Comparison of ENCODE assay signal across 31 cellular contexts in genomic region chr13:84972907-84973306, GRCh38.
"Had no signal": no experiment of that assay in that cellular context is flagged by ENCODE, and none has a peak within 500 bp of the region (broad histone marks: within the 10 kb centered on the region; RNA-seq: fewer than 3 reads in every experiment).

No MANE protein-coding gene starts in this region.

- H3K9me3 ChIP-seq: ascending aorta, breast epithelium, colonic mucosa had no signal

- H3K36me3 ChIP-seq: ascending aorta, breast epithelium, cardiac muscle cell, colonic mucosa had no signal

- H3K4me1 Mint-ChIP-seq: activated CD4-positive, alpha-beta memory T cell treated with anti-CD3 and anti-CD28 coated beads, Interleukin-2, amount 10 ng/mL, durations not matched to agents 7 days and 5 days; activated CD4-positive, alpha-beta T cell treated with anti-CD3 and anti-CD28 coated beads, Interleukin-2, amount 10 ng/mL, durations not matched to agents 7 days and 5 days; activated naive CD4-positive, alpha-beta T cell treated with anti-CD3 and anti-CD28 coated beads, Interleukin-2, amount 10 ng/mL, durations not matched to agents 7 days and 5 days; activated naive CD8-positive, alpha-beta T cell treated with anti-CD3 and anti-CD28 coated beads, Interleukin-2, amount 10 ng/mL, durations not matched to agents 7 days and 5 days had no signal

- H3K27me3 Mint-ChIP-seq: activated CD4-positive, alpha-beta memory T cell treated with anti-CD3 and anti-CD28 coated beads, Interleukin-2, amount 10 ng/mL, durations not matched to agents 7 days and 5 days; activated CD4-positive, alpha-beta T cell treated with anti-CD3 and anti-CD28 coated beads, Interleukin-2, amount 10 ng/mL, durations not matched to agents 7 days and 5 days; activated naive CD4-positive, alpha-beta T cell treated with anti-CD3 and anti-CD28 coated beads, Interleukin-2, amount 10 ng/mL, durations not matched to agents 7 days and 5 days; activated naive CD8-positive, alpha-beta T cell treated with anti-CD3 and anti-CD28 coated beads, Interleukin-2, amount 10 ng/mL, durations not matched to agents 7 days and 5 days; activated T-cell treated with anti-CD3 and anti-CD28 coated beads, Interleukin-2, amount 50 U/mL, for 24 hours; brain had no signal

- H3K27me3 ChIP-seq: ascending aorta, breast epithelium, cardiac muscle cell, colonic mucosa had no signal

- H3K36me3 Mint-ChIP-seq: activated naive CD4-positive, alpha-beta T cell treated with anti-CD3 and anti-CD28 coated beads, Interleukin-2, amount 10 ng/mL, durations not matched to agents 7 days and 5 days; activated naive CD4-positive, alpha-beta T cell treated with anti-CD3 and anti-CD28 coated beads, Interleukin-2, amount 50 U/mL, for 72 hours; activated naive CD8-positive, alpha-beta T cell treated with anti-CD3 and anti-CD28 coated beads, Interleukin-2, amount 10 ng/mL, durations not matched to agents 7 days and 5 days; brain had no signal

- H3K27ac ChIP-seq: ascending aorta, breast epithelium, cardiac muscle cell, colonic mucosa, VCaP had no signal

- H3K4me1 ChIP-seq: ascending aorta, breast epithelium, colonic mucosa had no signal

- H3K9me3 Mint-ChIP-seq: activated CD4-positive, alpha-beta memory T cell treated with anti-CD3 and anti-CD28 coated beads, Interleukin-2, amount 10 ng/mL, durations not matched to agents 7 days and 5 days; activated CD4-positive, alpha-beta T cell treated with anti-CD3 and anti-CD28 coated beads, Interleukin-2, amount 10 ng/mL, durations not matched to agents 7 days and 5 days; activated naive CD4-positive, alpha-beta T cell treated with anti-CD3 and anti-CD28 coated beads, Interleukin-2, amount 10 ng/mL, durations not matched to agents 7 days and 5 days; activated naive CD4-positive, alpha-beta T cell treated with anti-CD3 and anti-CD28 coated beads, Interleukin-2, amount 50 U/mL, for 72 hours; activated naive CD8-positive, alpha-beta T cell treated with anti-CD3 and anti-CD28 coated beads, Interleukin-2, amount 10 ng/mL, durations not matched to agents 7 days and 5 days; activated T-cell treated with anti-CD3 and anti-CD28 coated beads, Interleukin-2, amount 50 U/mL, for 24 hours had no signal

- DNase-seq: activated CD4-positive, alpha-beta memory T cell treated with anti-CD3 and anti-CD28 coated beads, Interleukin-2, amount 10 ng/mL, durations not matched to agents 7 days and 5 days; activated CD4-positive, alpha-beta T cell treated with anti-CD3 and anti-CD28 coated beads for 1 hour; activated CD4-positive, alpha-beta T cell treated with anti-CD3 and anti-CD28 coated beads for 4 hours; activated CD4-positive, alpha-beta T cell treated with anti-CD3 and anti-CD28 coated beads, Interleukin-2, amount 10 ng/mL, durations not matched to agents 7 days and 5 days; activated CD4-positive, alpha-beta T cell treated with anti-CD3 and anti-CD28 coated beads, Interleukin-2, amount 50 U/mL, for 4 hours; activated CD8-positive, alpha-beta memory T cell treated with anti-CD3 and anti-CD28 coated beads, Interleukin-2, amount 50 U/mL, for 48 hours; activated gamma-delta T cell; activated naive CD4-positive, alpha-beta T cell; activated naive CD4-positive, alpha-beta T cell treated with anti-CD3 and anti-CD28 coated beads, Interleukin-2, amount 10 ng/mL, durations not matched to agents 7 days and 5 days; activated naive CD8-positive, alpha-beta T cell treated with anti-CD3 and anti-CD28 coated beads, Interleukin-2, amount 10 ng/mL, durations not matched to agents 7 days and 5 days; activated T-cell treated with anti-CD3 and anti-CD28 coated beads for 4 hours; activated T-cell treated with anti-CD3 and anti-CD28 coated beads, Interleukin-2, amount 50 U/mL, for 24 hours; activated T-cell treated with anti-CD3 and anti-CD28 coated beads, Interleukin-2, amount 50 U/mL, for 72 hours; central memory CD4-positive, alpha-beta T cell; cerebellar nuclear complex; colonic mucosa; effector CD8-positive, alpha-beta T cell; foreskin fibroblast; head of caudate nucleus; T-helper 2 cell had no signal

- H3K4me3 ChIP-seq: ascending aorta, breast epithelium, cardiac muscle cell, colonic mucosa had no signal

- FAIRE-seq: endometrium, frontal cortex, TTC549 had no signal

- H3K4me3 Mint-ChIP-seq: activated CD4-positive, alpha-beta memory T cell treated with anti-CD3 and anti-CD28 coated beads, Interleukin-2, amount 10 ng/mL, durations not matched to agents 7 days and 5 days; activated CD4-positive, alpha-beta T cell treated with anti-CD3 and anti-CD28 coated beads, Interleukin-2, amount 10 ng/mL, durations not matched to agents 7 days and 5 days; activated naive CD4-positive, alpha-beta T cell treated with anti-CD3 and anti-CD28 coated beads, Interleukin-2, amount 10 ng/mL, durations not matched to agents 7 days and 5 days; activated naive CD8-positive, alpha-beta T cell treated with anti-CD3 and anti-CD28 coated beads, Interleukin-2, amount 10 ng/mL, durations not matched to agents 7 days and 5 days; activated T-cell treated with anti-CD3 and anti-CD28 coated beads, Interleukin-2, amount 50 U/mL, for 24 hours; activated T-cell treated with anti-CD3 and anti-CD28 coated beads, Interleukin-2, amount 50 U/mL, for 72 hours; brain; WTC11 had no signal

- H3K27ac Mint-ChIP-seq: activated CD4-positive, alpha-beta memory T cell treated with anti-CD3 and anti-CD28 coated beads, Interleukin-2, amount 10 ng/mL, durations not matched to agents 7 days and 5 days; activated CD4-positive, alpha-beta T cell treated with anti-CD3 and anti-CD28 coated beads, Interleukin-2, amount 10 ng/mL, durations not matched to agents 7 days and 5 days; activated naive CD4-positive, alpha-beta T cell treated with anti-CD3 and anti-CD28 coated beads, Interleukin-2, amount 10 ng/mL, durations not matched to agents 7 days and 5 days; activated naive CD4-positive, alpha-beta T cell treated with anti-CD3 and anti-CD28 coated beads, Interleukin-2, amount 50 U/mL, for 72 hours; activated naive CD8-positive, alpha-beta T cell treated with anti-CD3 and anti-CD28 coated beads, Interleukin-2, amount 10 ng/mL, durations not matched to agents 7 days and 5 days; activated T-cell treated with anti-CD3 and anti-CD28 coated beads, Interleukin-2, amount 50 U/mL, for 24 hours; activated T-cell treated with anti-CD3 and anti-CD28 coated beads, Interleukin-2, amount 50 U/mL, for 72 hours had no signal

- ATAC-seq: activated naive CD4-positive, alpha-beta T cell treated with anti-CD3 and anti-CD28 coated beads, Interleukin-2, amount 50 U/mL, for 72 hours; activated T-cell treated with anti-CD3 and anti-CD28 coated beads, Interleukin-2, amount 50 U/mL, for 72 hours; esophagus mucosa had no signal
